ENCODE assay signal across 13 cellular contexts in the genomic region with DNA sequence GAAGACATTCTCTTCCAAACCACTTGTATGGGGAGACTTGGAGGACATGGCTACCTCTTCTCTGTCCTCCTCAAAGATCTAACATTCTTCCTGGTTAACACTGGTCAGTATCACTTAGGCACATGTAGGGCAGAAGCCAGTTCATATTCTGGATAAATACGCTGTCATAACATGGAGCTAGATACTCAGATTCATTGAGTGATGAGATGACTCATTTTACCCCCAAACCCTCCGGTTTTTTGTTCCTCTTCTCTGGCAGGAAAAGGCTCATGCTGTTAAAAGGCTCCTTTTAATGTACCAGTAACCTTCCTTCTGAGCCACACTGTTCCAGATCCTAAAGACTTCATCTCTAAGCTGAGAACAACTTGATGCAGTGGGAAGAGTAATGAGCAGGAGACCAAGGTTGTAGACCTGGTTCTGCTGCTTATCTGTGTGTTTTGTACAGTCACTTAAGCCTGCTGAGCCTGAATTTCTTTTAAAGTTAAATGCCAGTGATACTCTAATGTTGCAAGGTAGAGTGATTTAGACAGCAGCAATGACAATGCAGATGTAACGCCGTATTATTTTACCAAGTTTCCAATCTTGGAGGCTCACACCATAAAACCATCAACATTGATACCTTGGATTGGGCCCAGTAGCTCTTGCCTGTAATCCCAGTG. TPM values are rescaled to one million over a fixed set of nuclear protein-coding genes. Genes with fewer than 3 reads are reported as not detected.
DNase-seq lines count a peak whose midpoint lies in the region; ATAC-seq, FAIRE-seq and TF ChIP-seq lines count a peak whose summit lies in the region.
"Had no signal": no experiment of that assay in that cellular context is flagged by ENCODE, and none has a peak within 500 bp of the region (broad histone marks: within the 10 kb centered on the region; RNA-seq: fewer than 3 reads in every experiment).

No MANE protein-coding gene starts in this region.

- H3K9me3 Mint-ChIP-seq in activated T-cell treated with anti-CD3 and anti-CD28 coated beads, Interleukin-2, amount 50 U/mL, for 72 hours: peaks cover 0 to 2% of the 10 kb centered on the region in 2 donors

- H3K4me1 Mint-ChIP-seq in activated T-cell treated with anti-CD3 and anti-CD28 coated beads, Interleukin-2, amount 50 U/mL, for 72 hours (ENCODE audit: low read depth): peaks cover 47% of the 10 kb centered on the region

- H3K27ac Mint-ChIP-seq in activated T-cell treated with anti-CD3 and anti-CD28 coated beads, Interleukin-2, amount 50 U/mL, for 72 hours: no peak overlapping the region

- no peak for DNase-seq in activated T-cell treated with anti-CD3 and anti-CD28 coated beads, Interleukin-2, amount 50 U/mL, for 72 hours
- DNase-seq in activated T-cell treated with anti-CD3 and anti-CD28 coated beads for 4 hours: no peak
- DNase-seq in foreskin melanocyte: peak; percentile 24
- no peak for DNase-seq in upper lobe of right lung
- DNase-seq in RPMI8226: no peak
- DNase-seq in RWPE1 (ENCODE audit: low spot score): no peak
- no peak for DNase-seq in pancreas
- DNase-seq: effector memory CD4-positive, alpha-beta T cell; midbrain; stimulated activated CD4-positive, alpha-beta T cell treated with anti-CD3 and anti-CD28 coated beads, Interleukin-4, amount 100 ng/mL, for 4 hours; testis had no signal

- H3K9me3 ChIP-seq in upper lobe of right lung (no peaks in the 10 kb centered on the region), pancreas (no peaks in the 10 kb centered on the region)
- H3K9me3 ChIP-seq: testis had no signal

- peaks cover 7% of the 10 kb centered on the region for H3K4me1 ChIP-seq in upper lobe of right lung
- no peaks in the 10 kb centered on the region for H3K4me1 ChIP-seq in pancreas
- H3K4me1 ChIP-seq: testis had no signal

- intact Hi-C loops in upper lobe of right lung (cut with DNase I): no loop called here
- intact Hi-C loops in pancreas (cut with DNase I): no loop called here

- no peak overlapping the region for H3K27ac ChIP-seq in upper lobe of right lung
- H3K27ac ChIP-seq in RWPE1: no peak overlapping the region
- no peak overlapping the region for H3K27ac ChIP-seq in pancreas
- H3K27ac ChIP-seq: testis had no signal

- peaks cover 13% of the 10 kb centered on the region for H3K27me3 Mint-ChIP-seq in activated T-cell treated with anti-CD3 and anti-CD28 coated beads, Interleukin-2, amount 50 U/mL, for 72 hours (ENCODE audit: low read depth)

- H3K4me3 ChIP-seq in upper lobe of right lung (no peak overlapping the region), pancreas (no peak overlapping the region)
- H3K4me3 ChIP-seq: testis had no signal

- CTCF ChIA-PET in RWPE1 (lab: Yijun Ruan, JAX): no interaction called here

- 87 to 88% methylated on average over 4 of the region's 4 CpGs for WGBS in pancreas, 2 donors

- ATAC-seq in activated T-cell treated with anti-CD3 and anti-CD28 coated beads, Interleukin-2, amount 50 U/mL, for 72 hours (replicated peaks in 1 of 2): peak; percentile 41 to 45
- peak; percentile 19; the same call in 2 of the 3 replicates for ATAC-seq in SK-N-SH treated with all-trans-retinoic acid at 6 μM for 48 hours
- peak; percentile 23 for ATAC-seq in upper lobe of right lung
- ATAC-seq in pancreas: no peak

- no peak for FAIRE-seq in pancreas (lab: Jason Lieb, UNC)
- FAIRE-seq: G401.6 had no signal

- TF ChIP-seq CTCF in upper lobe of right lung (IDR thresholded peaks at IDR 0.05): no peak
- TF ChIP-seq CTCF in RWPE1 (conservative IDR thresholded peaks at IDR 0.05; ENCODE audit: low read depth): no peak
- TF ChIP-seq CTCF in pancreas (IDR thresholded peaks at IDR 0.05): no peak

- H3K27me3 ChIP-seq in upper lobe of right lung (no peaks in the 10 kb centered on the region), pancreas (no peaks in the 10 kb centered on the region)
- H3K27me3 ChIP-seq: testis had no signal

- H3K4me3 Mint-ChIP-seq in activated T-cell treated with anti-CD3 and anti-CD28 coated beads, Interleukin-2, amount 50 U/mL, for 72 hours: no peak overlapping the region

- no peaks in the 10 kb centered on the region for H3K36me3 Mint-ChIP-seq in activated T-cell treated with anti-CD3 and anti-CD28 coated beads, Interleukin-2, amount 50 U/mL, for 72 hours (ENCODE audit: insufficient read depth in 2 of 2)

- H3K36me3 ChIP-seq in upper lobe of right lung: no peaks in the 10 kb centered on the region
- no peaks in the 10 kb centered on the region for H3K36me3 ChIP-seq in pancreas

- POLR2A ChIA-PET in RWPE1 (lab: Yijun Ruan, JAX; ENCODE audit: low non-redundant PET): no interaction called here

TF ChIP-seq in SK-N-SH treated with all-trans-retinoic acid at 6 μM for 48 hours, 23 proteins besides CTCF, POLR2A, EP300 and RAD21:
- no peak for TF ChIP-seq ISL1 (CRISPR knock-in tag; IDR thresholded peaks at IDR 0.05)
- no peak for TF ChIP-seq SNAI2 (CRISPR knock-in tag; IDR thresholded peaks at IDR 0.05)
- TF ChIP-seq GLIS3 (CRISPR knock-in tag; IDR thresholded peaks at IDR 0.05): no peak
- no peak for TF ChIP-seq ESRRG (CRISPR knock-in tag; IDR thresholded peaks at IDR 0.05)
- TF ChIP-seq, protein P1, sequence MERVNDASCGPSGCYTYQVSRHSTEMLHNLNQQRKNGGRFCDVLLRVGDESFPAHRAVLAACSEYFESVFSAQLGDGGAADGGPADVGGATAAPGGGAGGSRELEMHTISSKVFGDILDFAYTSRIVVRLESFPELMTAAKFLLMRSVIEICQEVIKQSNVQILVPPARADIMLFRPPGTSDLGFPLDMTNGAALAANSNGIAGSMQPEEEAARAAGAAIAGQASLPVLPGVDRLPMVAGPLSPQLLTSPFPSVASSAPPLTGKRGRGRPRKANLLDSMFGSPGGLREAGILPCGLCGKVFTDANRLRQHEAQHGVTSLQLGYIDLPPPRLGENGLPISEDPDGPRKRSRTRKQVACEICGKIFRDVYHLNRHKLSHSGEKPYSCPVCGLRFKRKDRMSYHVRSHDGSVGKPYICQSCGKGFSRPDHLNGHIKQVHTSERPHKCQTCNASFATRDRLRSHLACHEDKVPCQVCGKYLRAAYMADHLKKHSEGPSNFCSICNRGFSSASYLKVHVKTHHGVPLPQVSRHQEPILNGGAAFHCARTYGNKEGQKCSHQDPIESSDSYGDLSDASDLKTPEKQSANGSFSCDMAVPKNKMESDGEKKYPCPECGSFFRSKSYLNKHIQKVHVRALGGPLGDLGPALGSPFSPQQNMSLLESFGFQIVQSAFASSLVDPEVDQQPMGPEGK (CRISPR knock-in tag; IDR thresholded peaks at IDR 0.05; ENCODE audit: borderline replicate concordance): no peak

RNA-seq across cellular contexts. Expression of a gene that starts 57.3 kb away (rescaled TPM):
- total RNA-seq in activated T-cell treated with anti-CD3 and anti-CD28 coated beads, Interleukin-2, amount 50 U/mL, for 72 hours: 10 to 100 TPM; 31.2 to 34.9 TPM
- 41.2 TPM for total RNA-seq in upper lobe of right lung
- 10 to 100 TPM in 1 of 6 donors, 1 to 10 TPM in 5; 4.0 to 12.9 (median 7.2) TPM for total RNA-seq in pancreas
- polyA plus RNA-seq in pancreas: 1 to 10 TPM; 2.9 to 4.4 TPM

Comparison
In these comparisons a context has a peak if more than half of its experiments do, and no peak if none do; other contexts are left out.
1. ATAC-seq: peak in activated T-cell treated with anti-CD3 and anti-CD28 coated beads, Interleukin-2, amount 50 U/mL, for 72 hours (2 of 2), SK-N-SH treated with all-trans-retinoic acid at 6 μM for 48 hours (single experiment) and upper lobe of right lung (single experiment); none in pancreas (0 of 4).